ENCODE assay signal across 15 cellular contexts in the genomic region with DNA sequence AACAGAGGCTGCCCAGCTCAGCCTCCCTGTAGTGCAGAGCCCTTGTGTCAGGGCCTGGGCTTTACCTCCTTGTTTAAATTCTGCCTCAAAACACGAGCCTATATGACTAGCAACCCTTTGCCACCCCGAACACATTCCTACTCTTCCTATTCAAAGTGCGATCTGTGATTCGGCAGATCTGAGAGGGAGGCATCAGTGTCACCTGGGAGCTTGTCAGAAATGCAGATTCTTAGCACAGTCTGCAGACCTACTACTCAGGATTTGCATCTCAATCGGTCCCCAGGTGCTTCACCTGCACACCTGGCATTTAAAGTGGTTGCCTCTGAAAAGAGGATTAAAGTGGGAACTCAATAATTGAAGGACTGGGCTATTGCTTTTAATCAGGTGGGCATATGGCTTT.
"Had no signal": no experiment of that assay in that cellular context is flagged by ENCODE, and none has a peak within 500 bp of the region (broad histone marks: within the 10 kb centered on the region; RNA-seq: fewer than 3 reads in every experiment).

No MANE protein-coding gene starts in this region.

- DNase-seq: activated CD4-positive, alpha-beta T cell treated with anti-CD3 and anti-CD28 coated beads, Interleukin-2, amount 50 U/mL, for 4 hours; activated CD4-positive, CD25-positive, alpha-beta regulatory T cell treated with anti-CD3 and anti-CD28 coated beads, Interleukin-2, amount 50 U/mL, for 72 hours; activated CD8-positive, alpha-beta memory T cell treated with anti-CD3 and anti-CD28 coated beads, Interleukin-2, amount 10 ng/mL, durations not matched to agents 7 days and 5 days; activated effector memory CD4-positive, alpha-beta T cell treated with anti-CD3 and anti-CD28 coated beads, Interleukin-2, amount 50 U/mL, for 16 hours; activated T-cell treated with anti-CD3 and anti-CD28 coated beads, Interleukin-2, amount 50 U/mL, for 4 hours; amniotic stem cell; brain microvascular endothelial cell; cerebellar nuclear complex; dermis blood vessel endothelial cell; left lung; natural killer cell; posterior cingulate gyrus; stomach had no signal

- H3K27ac ChIP-seq: brain microvascular endothelial cell, left lung, skin epidermis, stomach, thoracic aorta had no signal

- H3K9me3 ChIP-seq: left lung, stomach, thoracic aorta had no signal

- H3K4me3 ChIP-seq: left lung, skin epidermis, stomach, thoracic aorta had no signal

- H3K36me3 ChIP-seq: brain microvascular endothelial cell, left lung, stomach, thoracic aorta had no signal

- H3K27me3 ChIP-seq: brain microvascular endothelial cell had no signal

- H3K4me1 ChIP-seq: left lung, stomach had no signal
